In the genomic region with DNA sequence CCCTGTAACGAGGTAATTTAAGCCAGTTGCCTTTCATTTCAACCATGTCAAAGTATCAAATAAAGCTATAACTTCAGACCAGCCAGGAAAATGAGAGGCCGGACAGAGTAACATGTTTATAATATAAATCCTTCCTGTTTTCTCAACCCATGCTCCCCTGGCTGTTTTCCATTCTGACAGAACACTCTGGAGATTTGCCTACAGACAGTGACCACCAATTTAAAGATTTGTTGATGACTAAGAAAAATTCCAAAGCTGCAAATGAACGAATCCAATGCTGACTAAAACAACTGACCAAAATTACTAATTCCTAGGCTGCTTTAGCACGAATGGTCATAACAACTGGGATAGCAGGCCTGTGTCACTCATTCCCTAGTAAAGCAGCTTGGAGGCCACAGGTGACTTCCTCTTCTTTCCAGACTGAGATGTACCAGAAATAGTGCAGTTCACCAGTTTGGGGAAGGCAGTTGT, we compare ENCODE assay signal across 9 cellular contexts.
DNase-seq lines count a peak whose midpoint lies in the region; ATAC-seq and TF ChIP-seq lines count a peak whose summit lies in the region.
"Had no signal": no experiment of that assay in that cellular context is flagged by ENCODE, and none has a peak within 500 bp of the region (broad histone marks: within the 10 kb centered on the region; RNA-seq: fewer than 3 reads in every experiment).

No MANE protein-coding gene starts in this region.

- H3K4me1 ChIP-seq in SK-N-SH (ENCODE audit: control insufficient read depth in 1 of 2, insufficient read depth in 2 of 2, low read depth in 1 of 2, low read length in 1 of 2), result peaks cover 68 to 76% of the 10 kb centered on the region in 2 experiments

- no peaks in the 10 kb centered on the region for H3K9me2 ChIP-seq in SK-N-SH

- DNase-seq in G401 (ENCODE audit: low spot score) (peak; percentile 70), SK-N-SH (no peak), fibroblast of mammary gland (ENCODE audit: low read depth) (peak; percentile 98), renal cortical epithelial cell (ENCODE audit: low read depth) (peak; percentile 97), T-helper 1 cell (no peak), GM13977 (ENCODE audit: low spot score) (no peak), NCI-H748 (lab: John Stamatoyannopoulos, UW; ENCODE audit: unreplicated experiment) (no peak)
- DNase-seq: activated naive CD4-positive, alpha-beta T cell treated with Interleukin-2 at 50 U/mL for 16 hours had no signal

- H3F3A ChIP-seq in SK-N-SH (replicated peaks; ENCODE audit: insufficient read depth), result peaks cover 55% of the 10 kb centered on the region

- no peak for TF ChIP-seq RAD21 in SK-N-SH (IDR thresholded peaks at IDR 0.05; ENCODE audit: low read length)

- H3K79me2 ChIP-seq in SK-N-SH (ENCODE audit: insufficient read depth), result peaks cover 10% of the 10 kb centered on the region

- in situ Hi-C loops in G401 (cut with HindIII; ENCODE audit: low sequenced_read_pairs), result no loop called here
- in situ Hi-C loops in GM13977 (cut with MboI; ENCODE audit: low pct_unique_long_range_greater_than_20kb, low sequenced_read_pairs, unreplicated experiment), result no loop called here

- peak overlapping the region; percentile 97 to 100 for H3K27ac ChIP-seq in SK-N-SH (ENCODE audit: low read depth in 2 of 2, low read length in 1 of 2)

- CTCF ChIA-PET in SK-N-SH (lab: Yijun Ruan, JAX), result interaction anchor here (0.8 to 3.8 kb wide), 11 partner anchors 46 to 401 kb away, joined by 3 to 22 read pairs (median 4); no protein-coding TSS in a partner anchor

- H3K9me3 ChIP-seq in SK-N-SH, result no peaks in the 10 kb centered on the region

- peak overlapping the region; percentile 64 for H3K9ac ChIP-seq in SK-N-SH

- no peaks in the 10 kb centered on the region for H3K36me3 ChIP-seq in SK-N-SH (replicated peaks in 1 of 2; ENCODE audit: control insufficient read depth in 1 of 2, insufficient read depth in 2 of 2, low read length in 1 of 2)

- TF ChIP-seq CTCF in SK-N-SH (IDR thresholded peaks at IDR 0.05) (no peak), fibroblast of mammary gland (conservative IDR thresholded peaks at IDR 0.05; ENCODE audit: control insufficient read depth, insufficient read depth, low read depth, low read length) (no peak), GM13977 (IDR thresholded peaks at IDR 0.05; ENCODE audit: extremely low read depth, insufficient read depth, missing control alignments) (no peak)

- no peak overlapping the region for H2AFZ ChIP-seq in SK-N-SH (ENCODE audit: low read depth)

- peak overlapping the region; percentile 73 for H3K4me2 ChIP-seq in SK-N-SH

- TF ChIP-seq EP300 in SK-N-SH (IDR thresholded peaks at IDR 0.05; ENCODE audit: borderline replicate concordance in 1 of 2, low read depth in 1 of 2, low read length in 1 of 2), result peak; percentile 28 to 51; a peak in 2 of 4 replicates

- POLR2A ChIA-PET in SK-N-SH (lab: Yijun Ruan, JAX), result interaction anchor here (0.9 kb wide), 1 partner anchor 140 kb away, joined by 3 read pairs; no protein-coding TSS in a partner anchor

- H3K27me3 ChIP-seq in SK-N-SH (ENCODE audit: insufficient read depth), result no peaks in the 10 kb centered on the region

- H3K4me3 ChIP-seq in SK-N-SH (ENCODE audit: low read depth in 2 of 2, low read length in 1 of 2) (no peak overlapping the region; a peak in 1 of 4 replicates), fibroblast of mammary gland (ENCODE audit: control insufficient read depth, low read depth, low read length) (no peak overlapping the region)

- H4K20me1 ChIP-seq in SK-N-SH (ENCODE audit: insufficient read depth), result no peaks in the 10 kb centered on the region

- WGBS in SK-N-SH (ENCODE audit: low lambda C conversion rate), result 14% methylated on average over 4 of the region's 4 CpGs

- ATAC-seq in GM19328 (IDR thresholded peaks at IDR 0.05; ENCODE audit: unreplicated experiment), result no peak

TF ChIP-seq in SK-N-SH, 30 proteins besides CTCF, POLR2A, EP300 and RAD21:
- TF ChIP-seq RXRA (IDR thresholded peaks at IDR 0.05; ENCODE audit: borderline replicate concordance, low read depth) (0 out of 2 replicates have a peak, but pooled peaks have one; percentile 41), TAF1 (IDR thresholded peaks at IDR 0.05; ENCODE audit: borderline replicate concordance, low read depth, low read length) (peak; percentile 6; the same call in 1 of the 2 replicates), SIN3A (IDR thresholded peaks at IDR 0.05; ENCODE audit: borderline replicate concordance, low read depth, low read length) (peak; percentile 24; the same call in 1 of the 2 replicates), FOSL2 (IDR thresholded peaks at IDR 0.05; ENCODE audit: borderline replicate concordance, low read depth) (peak; percentile 77; the same call in 1 of the 2 replicates), TCF12 (IDR thresholded peaks at IDR 0.05) (peak; percentile 72), RFX5 (IDR thresholded peaks at IDR 0.05; ENCODE audit: low read length) (no peak), MEF2A (IDR thresholded peaks at IDR 0.05; ENCODE audit: borderline replicate concordance, low read depth) (no peak), TEAD4 (IDR thresholded peaks at IDR 0.05; ENCODE audit: borderline replicate concordance, insufficient read depth) (peak; percentile 40; the same call in 1 of the 2 replicates), JUND (IDR thresholded peaks at IDR 0.05) (peak; percentile 61), NFIC (IDR thresholded peaks at IDR 0.05; ENCODE audit: borderline replicate concordance) (peak; percentile 66)
- TF ChIP-seq, protein P1, sequence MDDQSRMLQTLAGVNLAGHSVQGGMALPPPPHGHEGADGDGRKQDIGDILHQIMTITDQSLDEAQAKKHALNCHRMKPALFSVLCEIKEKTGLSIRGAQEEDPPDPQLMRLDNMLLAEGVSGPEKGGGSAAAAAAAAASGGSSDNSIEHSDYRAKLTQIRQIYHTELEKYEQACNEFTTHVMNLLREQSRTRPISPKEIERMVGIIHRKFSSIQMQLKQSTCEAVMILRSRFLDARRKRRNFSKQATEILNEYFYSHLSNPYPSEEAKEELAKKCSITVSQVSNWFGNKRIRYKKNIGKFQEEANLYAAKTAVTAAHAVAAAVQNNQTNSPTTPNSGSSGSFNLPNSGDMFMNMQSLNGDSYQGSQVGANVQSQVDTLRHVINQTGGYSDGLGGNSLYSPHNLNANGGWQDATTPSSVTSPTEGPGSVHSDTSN (IDR thresholded peaks at IDR 0.05), result peak; percentile 48
- TF ChIP-seq, protein P2, sequence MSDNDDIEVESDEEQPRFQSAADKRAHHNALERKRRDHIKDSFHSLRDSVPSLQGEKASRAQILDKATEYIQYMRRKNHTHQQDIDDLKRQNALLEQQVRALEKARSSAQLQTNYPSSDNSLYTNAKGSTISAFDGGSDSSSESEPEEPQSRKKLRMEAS (IDR thresholded peaks at IDR 0.05; ENCODE audit: low read depth), result peak; percentile 68; the same call in 1 of the 2 replicates
- TF ChIP-seq, protein P3, sequence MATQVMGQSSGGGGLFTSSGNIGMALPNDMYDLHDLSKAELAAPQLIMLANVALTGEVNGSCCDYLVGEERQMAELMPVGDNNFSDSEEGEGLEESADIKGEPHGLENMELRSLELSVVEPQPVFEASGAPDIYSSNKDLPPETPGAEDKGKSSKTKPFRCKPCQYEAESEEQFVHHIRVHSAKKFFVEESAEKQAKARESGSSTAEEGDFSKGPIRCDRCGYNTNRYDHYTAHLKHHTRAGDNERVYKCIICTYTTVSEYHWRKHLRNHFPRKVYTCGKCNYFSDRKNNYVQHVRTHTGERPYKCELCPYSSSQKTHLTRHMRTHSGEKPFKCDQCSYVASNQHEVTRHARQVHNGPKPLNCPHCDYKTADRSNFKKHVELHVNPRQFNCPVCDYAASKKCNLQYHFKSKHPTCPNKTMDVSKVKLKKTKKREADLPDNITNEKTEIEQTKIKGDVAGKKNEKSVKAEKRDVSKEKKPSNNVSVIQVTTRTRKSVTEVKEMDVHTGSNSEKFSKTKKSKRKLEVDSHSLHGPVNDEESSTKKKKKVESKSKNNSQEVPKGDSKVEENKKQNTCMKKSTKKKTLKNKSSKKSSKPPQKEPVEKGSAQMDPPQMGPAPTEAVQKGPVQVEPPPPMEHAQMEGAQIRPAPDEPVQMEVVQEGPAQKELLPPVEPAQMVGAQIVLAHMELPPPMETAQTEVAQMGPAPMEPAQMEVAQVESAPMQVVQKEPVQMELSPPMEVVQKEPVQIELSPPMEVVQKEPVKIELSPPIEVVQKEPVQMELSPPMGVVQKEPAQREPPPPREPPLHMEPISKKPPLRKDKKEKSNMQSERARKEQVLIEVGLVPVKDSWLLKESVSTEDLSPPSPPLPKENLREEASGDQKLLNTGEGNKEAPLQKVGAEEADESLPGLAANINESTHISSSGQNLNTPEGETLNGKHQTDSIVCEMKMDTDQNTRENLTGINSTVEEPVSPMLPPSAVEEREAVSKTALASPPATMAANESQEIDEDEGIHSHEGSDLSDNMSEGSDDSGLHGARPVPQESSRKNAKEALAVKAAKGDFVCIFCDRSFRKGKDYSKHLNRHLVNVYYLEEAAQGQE (IDR thresholded peaks at IDR 0.05; ENCODE audit: low read depth, low read length), result no peak

Comparison
In these comparisons a context has a peak if more than half of its experiments do, and no peak if none do; other contexts are left out.
1. DNase-seq: peak in G401 (single experiment), fibroblast of mammary gland (single experiment) and renal cortical epithelial cell (single experiment); none in SK-N-SH (single experiment), T-helper 1 cell (0 of 5), GM13977 (single experiment) and NCI-H748 (single experiment).